Comparison of ENCODE assay signal across 20 cellular contexts in the genomic region with DNA sequence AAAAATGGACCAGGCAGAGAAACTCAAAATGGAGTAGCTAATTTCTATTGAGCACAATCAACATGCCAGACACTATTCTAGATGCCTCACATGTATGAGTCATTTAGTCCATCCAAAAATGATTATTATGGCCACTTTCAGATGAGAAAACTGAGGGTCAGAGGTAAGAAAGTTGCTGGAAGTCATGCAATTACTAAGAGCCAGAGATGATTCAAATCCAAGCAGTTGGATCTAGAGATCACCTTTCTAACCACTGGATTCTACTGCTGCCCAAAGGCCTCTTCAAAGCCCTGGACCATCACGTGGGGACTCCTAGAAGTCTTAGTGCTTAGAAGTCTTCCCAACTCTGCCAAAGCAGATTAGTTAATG. TPM values are rescaled to one million over a fixed set of nuclear protein-coding genes. Genes with fewer than 3 reads are reported as not detected.
DNase-seq lines count a peak whose midpoint lies in the region; ATAC-seq and TF ChIP-seq lines count a peak whose summit lies in the region.
"Had no signal": no experiment of that assay in that cellular context is flagged by ENCODE, and none has a peak within 500 bp of the region (broad histone marks: within the 10 kb centered on the region; RNA-seq: fewer than 3 reads in every experiment).

No MANE protein-coding gene starts in this region.

- no peak overlapping the region for H3K4me3 ChIP-seq in gastrocnemius medialis
- H3K4me3 ChIP-seq: HAP-1, lower lobe of right lung had no signal

- DNase-seq in activated CD8-positive, alpha-beta memory T cell treated with anti-CD3 and anti-CD28 coated beads, Interleukin-2, amount 10 ng/mL, durations not matched to agents 7 days and 5 days, result no peak
- DNase-seq in activated CD8-positive, alpha-beta memory T cell treated with anti-CD3 and anti-CD28 coated beads for 24 hours, result no peak
- DNase-seq in gastrocnemius medialis (no peak), NCI-H82 (lab: John Stamatoyannopoulos, UW) (no peak)
- DNase-seq: 8988T; activated CD4-positive, alpha-beta T cell treated with anti-CD3 and anti-CD28 coated beads, Interleukin-2, amount 50 U/mL, for 4 hours; foreskin keratinocyte; KBM-7; lower lobe of right lung; NCI-H1092 treated with DMSO at 0.1 percent for 48 hours; T1000 had no signal

- H3K9me3 Mint-ChIP-seq in activated CD8-positive, alpha-beta memory T cell treated with anti-CD3 and anti-CD28 coated beads, Interleukin-2, amount 10 ng/mL, durations not matched to agents 7 days and 5 days (ENCODE audit: low read depth), result no peaks in the 10 kb centered on the region

- no peak for TF ChIP-seq CTCF in gastrocnemius medialis (IDR thresholded peaks at IDR 0.05 in 4 of 5, conservative IDR thresholded peaks at IDR 0.05 in 1 of 5)

- H3K4me1 Mint-ChIP-seq in activated CD8-positive, alpha-beta memory T cell treated with anti-CD3 and anti-CD28 coated beads, Interleukin-2, amount 10 ng/mL, durations not matched to agents 7 days and 5 days, result peaks cover 29% of the 10 kb centered on the region

- H3K9me3 ChIP-seq in gastrocnemius medialis, result no peaks in the 10 kb centered on the region
- H3K9me3 ChIP-seq: HAP-1, lower lobe of right lung had no signal

- TF ChIP-seq POLR2A in gastrocnemius medialis (IDR thresholded peaks at IDR 0.05), result no peak

- peaks cover 0 to 23% of the 10 kb centered on the region in 2 donors for H3K4me1 ChIP-seq in gastrocnemius medialis
- H3K4me1 ChIP-seq: foreskin keratinocyte, HAP-1, lower lobe of right lung had no signal

- no peak overlapping the region for H3K4me3 Mint-ChIP-seq in activated CD8-positive, alpha-beta memory T cell treated with anti-CD3 and anti-CD28 coated beads, Interleukin-2, amount 10 ng/mL, durations not matched to agents 7 days and 5 days
- H3K4me3 Mint-ChIP-seq: nephron had no signal

- CTCF ChIA-PET in activated CD8-positive, alpha-beta memory T cell treated with anti-CD3 and anti-CD28 coated beads, Interleukin-2, amount 10 ng/mL, durations not matched to agents 7 days and 5 days (lab: Charles Lee), result no interaction called here

- ATAC-seq in activated CD8-positive, alpha-beta memory T cell treated with anti-CD3 and anti-CD28 coated beads, Interleukin-2, amount 10 ng/mL, durations not matched to agents 7 days and 5 days, result peak; percentile 40
- ATAC-seq in GM21529 (IDR thresholded peaks at IDR 0.05; ENCODE audit: unreplicated experiment), result peak; percentile 53
- ATAC-seq in HG03139 (IDR thresholded peaks at IDR 0.05; ENCODE audit: unreplicated experiment), result peak; percentile 32
- peak; percentile 55 to 69 for ATAC-seq in gastrocnemius medialis
- ATAC-seq in HG03135 (IDR thresholded peaks at IDR 0.05; ENCODE audit: unreplicated experiment), result no peak
- ATAC-seq in GM21528 (IDR thresholded peaks at IDR 0.05; ENCODE audit: low FRiP score, unreplicated experiment), result no peak
- ATAC-seq: foreskin keratinocyte, lower lobe of right lung had no signal

- in situ Hi-C loops in gastrocnemius medialis (cut with MboI; ENCODE audit: low sequenced_read_pairs in 4 of 4), result no loop called here

- peak overlapping the region in 2 of 4 donors; percentile 15 to 25 for H3K27ac ChIP-seq in gastrocnemius medialis
- H3K27ac ChIP-seq: C4-2B, foreskin keratinocyte, lower lobe of right lung had no signal

- H3K27ac Mint-ChIP-seq in activated CD8-positive, alpha-beta memory T cell treated with anti-CD3 and anti-CD28 coated beads, Interleukin-2, amount 10 ng/mL, durations not matched to agents 7 days and 5 days, result no peak overlapping the region
- H3K27ac Mint-ChIP-seq: activated T-helper 2 cell treated with anti-CD3 and anti-CD28 coated beads, Interferon-gamma antibody, Interleukin-2, Interleukin-4, amounts not matched to agents 10 μg/mL and 5 μg/mL and 100 μg/mL, durations not matched to agents 14 hours and 24 hours and 36 hours had no signal

- H3K27me3 ChIP-seq in gastrocnemius medialis, result no peaks in the 10 kb centered on the region
- H3K27me3 ChIP-seq: foreskin keratinocyte had no signal

- peaks cover 7% of the 10 kb centered on the region for H3K36me3 Mint-ChIP-seq in activated CD8-positive, alpha-beta memory T cell treated with anti-CD3 and anti-CD28 coated beads, Interleukin-2, amount 10 ng/mL, durations not matched to agents 7 days and 5 days

- peaks cover 4% of the 10 kb centered on the region for H3K27me3 Mint-ChIP-seq in activated CD8-positive, alpha-beta memory T cell treated with anti-CD3 and anti-CD28 coated beads, Interleukin-2, amount 10 ng/mL, durations not matched to agents 7 days and 5 days

- intact Hi-C loops in gastrocnemius medialis (cut with DNase I; ENCODE audit: low total_unique reads), result no loop called here

- H3K36me3 ChIP-seq in gastrocnemius medialis, result no peaks in the 10 kb centered on the region
- H3K36me3 ChIP-seq: HAP-1, lower lobe of right lung had no signal

RNA-seq across cellular contexts. Expression of gene HMHB1, which starts 51.8 kb away (rescaled TPM):
- total RNA-seq in activated CD8-positive, alpha-beta memory T cell treated with anti-CD3 and anti-CD28 coated beads, Interleukin-2, amount 10 ng/mL, durations not matched to agents 7 days and 5 days, result 1 to 10 TPM in 1 of 2 experiments, not detected in 1; 1.2 TPM
- total RNA-seq in gastrocnemius medialis, result not detected
- total RNA-seq: activated T-helper 2 cell treated with anti-CD3 and anti-CD28 coated beads, Interferon-gamma antibody, Interleukin-2, Interleukin-4, amounts not matched to agents 10 μg/mL and 5 μg/mL and 100 μg/mL, durations not matched to agents 14 hours and 24 hours and 36 hours; cerebellum; foreskin keratinocyte; lower lobe of right lung had no signal

Comparison
In these comparisons a context has a peak if more than half of its experiments do, and no peak if none do; other contexts are left out.
1. ATAC-seq: peak in activated CD8-positive, alpha-beta memory T cell treated with anti-CD3 and anti-CD28 coated beads, Interleukin-2, amount 10 ng/mL, durations not matched to agents 7 days and 5 days (single experiment), GM21529 (single experiment), HG03139 (single experiment) and gastrocnemius medialis (2 of 2); none in HG03135 (single experiment) and GM21528 (single experiment).